In genomic region chr7:128849804-128850490, GRCh38 we compare ENCODE assay signal across 24 cellular contexts. TPM values are rescaled to one million over a fixed set of nuclear protein-coding genes. Genes with fewer than 3 reads are reported as not detected.
"Had no signal": no experiment of that assay in that cellular context is flagged by ENCODE, and none has a peak within 500 bp of the region (broad histone marks: within the 10 kb centered on the region; RNA-seq: fewer than 3 reads in every experiment).

No MANE protein-coding gene starts in this region.

- H3K9me3 Mint-ChIP-seq: activated CD8-positive, alpha-beta T cell treated with anti-CD3 and anti-CD28 coated beads for 36 hours; activated naive CD8-positive, alpha-beta T cell treated with anti-CD3 and anti-CD28 coated beads for 36 hours; activated T-helper 17 cell treated with anti-CD3 and anti-CD28 coated beads, Interleukin-2, amount 50 U/mL, for 72 hours; naive thymus-derived CD8-positive, alpha-beta T cell; stimulated activated naive CD8-positive, alpha-beta T cell treated with anti-CD3 and anti-CD28 coated beads, Interleukin-15, Interleukin-2, amounts not matched to agents 100 ng/mL and 50 ng/mL, for 24 hours; T-cell had no signal

- H3K36me3 Mint-ChIP-seq: activated naive CD8-positive, alpha-beta T cell treated with anti-CD3 and anti-CD28 coated beads for 36 hours; naive thymus-derived CD8-positive, alpha-beta T cell; T-cell had no signal

- H3K36me3 ChIP-seq: neutrophil, upper lobe of right lung had no signal

- H3K4me3 ChIP-seq: dorsolateral prefrontal cortex, testis, upper lobe of right lung had no signal

- H3K4me1 ChIP-seq: testis, upper lobe of right lung had no signal

- H3K27me3 Mint-ChIP-seq: activated CD8-positive, alpha-beta T cell treated with anti-CD3 and anti-CD28 coated beads for 36 hours; activated naive CD8-positive, alpha-beta T cell treated with anti-CD3 and anti-CD28 coated beads for 36 hours; naive thymus-derived CD8-positive, alpha-beta T cell; stimulated activated naive CD8-positive, alpha-beta T cell treated with anti-CD3 and anti-CD28 coated beads, Interleukin-15, Interleukin-2, amounts not matched to agents 100 ng/mL and 50 ng/mL, for 24 hours; T-cell had no signal

- H3K27ac ChIP-seq: brain microvascular endothelial cell, dorsolateral prefrontal cortex, neutrophil, parathyroid adenoma, testis, upper lobe of right lung had no signal

- H3K4me1 Mint-ChIP-seq: activated naive CD8-positive, alpha-beta T cell treated with anti-CD3 and anti-CD28 coated beads for 36 hours; activated T-helper 17 cell treated with anti-CD3 and anti-CD28 coated beads, Interleukin-2, amount 50 U/mL, for 72 hours; naive thymus-derived CD8-positive, alpha-beta T cell; T-cell had no signal

- H3K27me3 ChIP-seq: brain microvascular endothelial cell, dorsolateral prefrontal cortex, testis, upper lobe of right lung had no signal

- H3K4me3 Mint-ChIP-seq: activated CD8-positive, alpha-beta T cell treated with anti-CD3 and anti-CD28 coated beads for 36 hours; activated naive CD8-positive, alpha-beta T cell treated with anti-CD3 and anti-CD28 coated beads for 36 hours; activated T-helper 17 cell treated with anti-CD3 and anti-CD28 coated beads, Interleukin-2, amount 50 U/mL, for 72 hours; naive thymus-derived CD8-positive, alpha-beta T cell; stimulated activated naive CD8-positive, alpha-beta T cell treated with anti-CD3 and anti-CD28 coated beads, Interleukin-15, Interleukin-2, amounts not matched to agents 100 ng/mL and 50 ng/mL, for 24 hours; T-cell had no signal

- H3K9me3 ChIP-seq: neutrophil, SK-N-SH, testis, upper lobe of right lung had no signal

- ATAC-seq: activated CD8-positive, alpha-beta T cell treated with anti-CD3 and anti-CD28 coated beads for 36 hours; activated T-helper 17 cell treated with anti-CD3 and anti-CD28 coated beads, Interleukin-2, amount 50 U/mL, for 72 hours; naive thymus-derived CD8-positive, alpha-beta T cell; T-cell; upper lobe of right lung had no signal

- DNase-seq: activated CD4-positive, alpha-beta T cell treated with anti-CD3 and anti-CD28 coated beads for 48 hours; activated CD4-positive, CD25-positive, alpha-beta regulatory T cell; activated CD8-positive, alpha-beta T cell treated with anti-CD3 and anti-CD28 coated beads for 36 hours; activated naive CD4-positive, alpha-beta T cell; activated naive CD8-positive, alpha-beta T cell treated with anti-CD3 and anti-CD28 coated beads for 36 hours; activated T-cell treated with anti-CD3 and anti-CD28 coated beads, Interleukin-2, amount 50 U/mL, for 1 hour; amygdala; brain microvascular endothelial cell; central memory CD4-positive, alpha-beta T cell; dorsolateral prefrontal cortex; foreskin fibroblast; hippocampal formation; mesenchymal stem cell; naive thymus-derived CD8-positive, alpha-beta T cell; retina; SK-N-SH; stimulated activated CD4-positive, alpha-beta T cell treated with anti-CD3 and anti-CD28 coated beads, Interleukin-2, amount 100 ng/mL, for 24 hours; T-cell; testis; upper lobe of right lung had no signal

- H3K27ac Mint-ChIP-seq: activated CD8-positive, alpha-beta T cell treated with anti-CD3 and anti-CD28 coated beads for 36 hours; activated naive CD8-positive, alpha-beta T cell treated with anti-CD3 and anti-CD28 coated beads for 36 hours; activated T-helper 17 cell treated with anti-CD3 and anti-CD28 coated beads, Interleukin-2, amount 50 U/mL, for 72 hours; stimulated activated naive CD8-positive, alpha-beta T cell treated with anti-CD3 and anti-CD28 coated beads, Interleukin-15, Interleukin-2, amounts not matched to agents 100 ng/mL and 50 ng/mL, for 24 hours; T-cell had no signal

RNA-seq across cellular contexts. Expression of gene FLNC, which starts 19.7 kb away (rescaled TPM):
- total RNA-seq: naive thymus-derived CD8-positive, alpha-beta T cell had no signal
